In genomic region chr11:2562181-2562581, GRCh38 we compare ENCODE assay signal across 15 cellular contexts.
A peak's percentile ranks its signal among the peaks of the same experiment; 100 is the strongest.
DNase-seq lines count a peak whose midpoint lies in the region; ATAC-seq, FAIRE-seq and TF ChIP-seq lines count a peak whose summit lies in the region.
"Had no signal": no experiment of that assay in that cellular context is flagged by ENCODE, and none has a peak within 500 bp of the region (broad histone marks: within the 10 kb centered on the region; RNA-seq: fewer than 3 reads in every experiment).

No MANE protein-coding gene starts in this region.

- peak overlapping the region in 10 of 11 experiments; percentile 52 to 87 (median 80); a peak in 20 of 22 replicates for H3K27ac ChIP-seq in BLaER1 treated with 17β-estradiol and CSF1 and Interleukin-3, amounts not matched to agents 10 nM and 100 nM
- peak overlapping the region in 3 of 4 donors; percentile 43 to 74 (median 73) for H3K27ac ChIP-seq in body of pancreas
- H3K27ac ChIP-seq in kidney (ENCODE audit: low read depth in 2 of 2, low read length in 2 of 2) = no peak overlapping the region
- H3K27ac ChIP-seq: coronary artery had no signal

- H3K27ac Mint-ChIP-seq in nephron progenitor cell = no peak overlapping the region
- H3K27ac Mint-ChIP-seq: naive thymus-derived CD8-positive, alpha-beta T cell had no signal

- peak in 1 of 3 donors; percentile 36 for TF ChIP-seq POLR2A in body of pancreas (IDR thresholded peaks at IDR 0.05)

- H3K4me1 ChIP-seq in BLaER1 treated with 17β-estradiol and CSF1 and Interleukin-3, amounts not matched to agents 10 nM and 100 nM = peaks cover 66 to 85% (median 76%) of the 10 kb centered on the region in 10 experiments
- H3K4me1 ChIP-seq in body of pancreas (peaks cover 6% of the 10 kb centered on the region), kidney (ENCODE audit: control insufficient read depth in 1 of 2, insufficient read depth in 1 of 2, low read depth in 1 of 2, low read length in 2 of 2) (peaks cover 8% of the 10 kb centered on the region in 2 donors)

- ATAC-seq in body of pancreas (peak; percentile 68), GM18907 (IDR thresholded peaks at IDR 0.05; ENCODE audit: unreplicated experiment) (no peak)
- ATAC-seq: naive thymus-derived CD8-positive, alpha-beta T cell had no signal

- WGBS in body of pancreas, 2 donors = 83% methylated on average over 7 of the region's 15 CpGs; no CpG with 5 or more reads in 1 of the 2 donors

- H4K20me1 ChIP-seq in BLaER1 treated with 17β-estradiol and CSF1 and Interleukin-3, amounts not matched to agents 10 nM and 100 nM = peaks cover 0 to 6% (median 0%) of the 10 kb centered on the region in 11 experiments; a peak in 1 of 22 replicates

- peaks cover 0 to 5% (median 0%) of the 10 kb centered on the region in 11 experiments; a peak in 1 of 22 replicates for H3K36me3 ChIP-seq in BLaER1 treated with 17β-estradiol and CSF1 and Interleukin-3, amounts not matched to agents 10 nM and 100 nM
- H3K36me3 ChIP-seq in body of pancreas (replicated peaks in 1 of 2; ENCODE audit: insufficient read depth in 1 of 2, low read depth in 2 of 2) = no peaks in the 10 kb centered on the region
- no peaks in the 10 kb centered on the region for H3K36me3 ChIP-seq in kidney (ENCODE audit: control insufficient read depth in 1 of 2, insufficient read depth in 2 of 2, low read length in 2 of 2)

- H3K4me2 ChIP-seq in BLaER1 treated with 17β-estradiol and CSF1 and Interleukin-3, amounts not matched to agents 10 nM and 100 nM = peak overlapping the region; percentile 53 to 89 (median 73); a peak in 21 of 22 replicates

- peak; percentile 38 to 56 (median 46) for DNase-seq in body of pancreas
- peak; percentile 69 for DNase-seq in kidney
- peak; percentile 69 to 98 (median 86) for DNase-seq in posterior cingulate gyrus
- no peak for DNase-seq in amniotic stem cell (lab: John Stamatoyannopoulos, UW)
- no peak for DNase-seq in stimulated activated CD4-positive, alpha-beta T cell treated with anti-CD3 and anti-CD28 coated beads, Interleukin-12 subunit alpha, Interleukin-12 subunit beta, amount 100 ng/mL, for 4 hours
- no peak for DNase-seq in nephron progenitor cell
- DNase-seq: KG1, NCI-H1694 treated with DMSO at 0.1 percent for 48 hours, NCI-H69, SIG-M5 had no signal

- peak overlapping the region in 10 of 11 experiments; percentile 38 to 76 (median 65); a peak in 18 of 22 replicates for H3K9ac ChIP-seq in BLaER1 treated with 17β-estradiol and CSF1 and Interleukin-3, amounts not matched to agents 10 nM and 100 nM
- H3K9ac ChIP-seq in kidney (ENCODE audit: low read length in 2 of 2) = no peak overlapping the region

- TF ChIP-seq CTCF in body of pancreas (IDR thresholded peaks at IDR 0.05) (no peak), kidney (IDR thresholded peaks at IDR 0.05; ENCODE audit: borderline replicate concordance, extremely low read depth, insufficient read depth) (no peak), nephron progenitor cell (IDR thresholded peaks at IDR 0.05) (no peak)

- peaks cover 9% of the 10 kb centered on the region for H3K9me3 Mint-ChIP-seq in nephron progenitor cell
- H3K9me3 Mint-ChIP-seq: naive thymus-derived CD8-positive, alpha-beta T cell had no signal

- 0 out of 20 replicates have a peak overlapping the region, but pooled peaks of 1 of the 10 experiments have one; percentile 19 for H3K4me3 ChIP-seq in BLaER1 treated with 17β-estradiol and CSF1 and Interleukin-3, amounts not matched to agents 10 nM and 100 nM
- H3K4me3 ChIP-seq in body of pancreas (no peak overlapping the region), kidney (ENCODE audit: low read length in 2 of 2) (no peak overlapping the region)
- H3K4me3 ChIP-seq: coronary artery had no signal

- intact Hi-C loops in body of pancreas (cut with DNase I) (no loop called here), kidney (cut with DNase I) (no loop called here), posterior cingulate gyrus (cut with DNase I) (no loop called here)

- H3K36me3 Mint-ChIP-seq in nephron progenitor cell (ENCODE audit: low read depth) = peaks cover 1% of the 10 kb centered on the region

- H3K27me3 Mint-ChIP-seq in nephron progenitor cell (ENCODE audit: low read depth, poor library complexity) = peaks cover 8% of the 10 kb centered on the region
- H3K27me3 Mint-ChIP-seq: naive thymus-derived CD8-positive, alpha-beta T cell had no signal

- H3K4me1 Mint-ChIP-seq in nephron progenitor cell = peaks cover 27% of the 10 kb centered on the region

- peaks cover 0 to 14% (median 8%) of the 10 kb centered on the region in 11 experiments; a peak in 17 of 22 replicates for H3K9me3 ChIP-seq in BLaER1 treated with 17β-estradiol and CSF1 and Interleukin-3, amounts not matched to agents 10 nM and 100 nM (replicated peaks in 1 of 11)
- H3K9me3 ChIP-seq in body of pancreas (no peaks in the 10 kb centered on the region), kidney (ENCODE audit: control insufficient read depth in 1 of 2, low read length in 2 of 2) (no peaks in the 10 kb centered on the region)

- no peak for FAIRE-seq in kidney (lab: Jason Lieb, UNC)
- FAIRE-seq: urothelium cell line had no signal

- H3K4me3 Mint-ChIP-seq in nephron progenitor cell = no peak overlapping the region
- H3K4me3 Mint-ChIP-seq: naive thymus-derived CD8-positive, alpha-beta T cell had no signal

- no peaks in the 10 kb centered on the region for H3K27me3 ChIP-seq in BLaER1 treated with 17β-estradiol and CSF1 and Interleukin-3, amounts not matched to agents 10 nM and 100 nM
- no peaks in the 10 kb centered on the region for H3K27me3 ChIP-seq in body of pancreas

Comparison
In these comparisons a context has a peak if more than half of its experiments do, and no peak if none do; other contexts are left out.
1. H3K27ac ChIP-seq: peak in BLaER1 treated with 17β-estradiol and CSF1 and Interleukin-3, amounts not matched to agents 10 nM and 100 nM (10 of 11) and body of pancreas (3 of 4); none in kidney (0 of 2).
2. H3K9ac ChIP-seq: peak in BLaER1 treated with 17β-estradiol and CSF1 and Interleukin-3, amounts not matched to agents 10 nM and 100 nM (10 of 11); none in kidney (0 of 2).
3. DNase-seq: peak in body of pancreas (4 of 4), kidney (single experiment) and posterior cingulate gyrus (10 of 10); none in amniotic stem cell (single experiment), stimulated activated CD4-positive, alpha-beta T cell treated with anti-CD3 and anti-CD28 coated beads, Interleukin-12 subunit alpha, Interleukin-12 subunit beta, amount 100 ng/mL, for 4 hours (single experiment) and nephron progenitor cell (single experiment).